In the genomic region with DNA sequence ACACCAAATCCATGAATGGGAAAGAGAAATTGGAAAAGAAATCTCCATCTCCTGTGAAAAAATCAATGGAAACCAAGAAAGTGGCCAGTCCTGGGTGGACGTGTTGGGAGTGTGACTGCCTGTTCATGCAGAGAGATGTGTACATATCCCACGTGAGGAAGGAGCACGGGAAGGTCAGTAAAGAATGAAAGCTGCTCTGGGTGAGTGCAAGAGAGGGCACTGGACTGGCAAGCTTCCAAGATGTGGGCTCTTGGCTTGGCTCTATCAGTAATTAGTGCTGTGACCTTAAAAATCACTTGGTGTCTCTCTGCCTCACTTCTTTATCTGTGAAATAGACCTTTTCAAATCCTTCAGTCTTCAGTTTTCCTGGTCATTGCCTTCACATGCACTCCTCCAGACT, we compare ENCODE assay signal across 12 cellular contexts.
DNase-seq lines count a peak whose midpoint lies in the region; ATAC-seq and TF ChIP-seq lines count a peak whose summit lies in the region.
"Had no signal": no experiment of that assay in that cellular context is flagged by ENCODE, and none has a peak within 500 bp of the region (broad histone marks: within the 10 kb centered on the region; RNA-seq: fewer than 3 reads in every experiment).

No MANE protein-coding gene starts in this region.

- BruUV-seq in Calu3 (replicated peaks; lab: Mats Ljungman, UMichigan), result no TSS peak

- CTCF ChIA-PET in Calu3 (lab: Charles Lee), result interaction anchor here (1.5 kb wide), 2 partner anchors 185 to 190 kb away, joined by 3 read pairs; no protein-coding TSS in a partner anchor

- TF ChIP-seq POLR2A in right lobe of liver (IDR thresholded peaks at IDR 0.05), result no peak

- H3K9me3 Mint-ChIP-seq in Calu3 (ENCODE audit: low read depth, unreplicated experiment), result no peaks in the 10 kb centered on the region
- H3K9me3 Mint-ChIP-seq: activated naive CD4-positive, alpha-beta T cell treated with anti-CD3 and anti-CD28 coated beads, Interleukin-2, amount 50 U/mL, for 72 hours; stimulated activated memory B cell treated with anti-CD40 and anti-IgM and Interleukin-4, amounts not matched to agents 10 μg/mL and 1 μg/mL and 100 μg/mL, for 72 hours had no signal

- H3K9me3 ChIP-seq in WERI-Rb-1 (ENCODE audit: severe bottlenecking), result no peaks in the 10 kb centered on the region
- no peaks in the 10 kb centered on the region for H3K9me3 ChIP-seq in right lobe of liver
- no peaks in the 10 kb centered on the region for H3K9me3 ChIP-seq in MG63

- H3K36me3 ChIP-seq in WERI-Rb-1 (peaks cover 65% of the 10 kb centered on the region), right lobe of liver (no peaks in the 10 kb centered on the region), MG63 (peaks cover 7% of the 10 kb centered on the region)

- ATAC-seq in right lobe of liver, result peak; percentile 83 to 88 (median 88)
- ATAC-seq: activated naive CD4-positive, alpha-beta T cell treated with anti-CD3 and anti-CD28 coated beads, Interleukin-2, amount 50 U/mL, for 72 hours; stimulated activated memory B cell treated with anti-CD40 and anti-IgM and Interleukin-4, amounts not matched to agents 10 μg/mL and 1 μg/mL and 100 μg/mL, for 72 hours had no signal

- peaks cover 0 to 16% (median 3%) of the 10 kb centered on the region in 4 donors for H3K4me1 ChIP-seq in right lobe of liver

- H3K4me3 ChIP-seq in WERI-Rb-1 (ENCODE audit: low read depth, low read length) (no peak overlapping the region), right lobe of liver (no peak overlapping the region), MG63 (no peak overlapping the region)

- peak; percentile 56 for DNase-seq in Calu3
- DNase-seq in NCI-H1417 treated with DMSO at 0.1 percent for 48 hours (lab: John Stamatoyannopoulos, UW), result peak; percentile 38
- peak; percentile 59 for DNase-seq in WERI-Rb-1
- peak; percentile 66 to 77 (median 69) for DNase-seq in right lobe of liver
- DNase-seq in MG63, result no peak
- no peak for DNase-seq in stimulated activated CD8-positive, alpha-beta memory T cell treated with anti-CD3 and anti-CD28 coated beads, Interleukin-4, amount 100 ng/mL, for 48 hours
- DNase-seq in SKM-1 treated with dmso at 0.1 percent for 144 hours (lab: John Stamatoyannopoulos, UW; ENCODE audit: unreplicated experiment), result no peak
- no peak for DNase-seq in hypothalamus (lab: John Stamatoyannopoulos, UW)
- DNase-seq: effector CD4-positive, alpha-beta T cell; hippocampal formation had no signal

- H3K36me3 Mint-ChIP-seq in Calu3 (ENCODE audit: insufficient read depth, unreplicated experiment), result peaks cover 51% of the 10 kb centered on the region
- H3K36me3 Mint-ChIP-seq: activated naive CD4-positive, alpha-beta T cell treated with anti-CD3 and anti-CD28 coated beads, Interleukin-2, amount 50 U/mL, for 72 hours had no signal

- intact Hi-C loops in Calu3 (cut with micrococcal nuclease; ENCODE audit: unreplicated experiment) (loop anchor here (5.0 kb wide), 1 partner anchor 109 kb away; no protein-coding TSS in a partner anchor), right lobe of liver (cut with DNase I) (no loop called here)

- H3K27me3 Mint-ChIP-seq in Calu3 (ENCODE audit: unreplicated experiment), result no peaks in the 10 kb centered on the region
- H3K27me3 Mint-ChIP-seq: stimulated activated memory B cell treated with anti-CD40 and anti-IgM and Interleukin-4, amounts not matched to agents 10 μg/mL and 1 μg/mL and 100 μg/mL, for 72 hours had no signal

- peak overlapping the region; percentile 33 for H3K27ac Mint-ChIP-seq in Calu3 (ENCODE audit: unreplicated experiment)
- H3K27ac Mint-ChIP-seq: activated naive CD4-positive, alpha-beta T cell treated with anti-CD3 and anti-CD28 coated beads, Interleukin-2, amount 50 U/mL, for 72 hours had no signal

- 6% methylated on average over 3 of the region's 3 CpGs for WGBS in right lobe of liver (ENCODE audit: insufficient coverage, low coverage, low lambda C conversion rate, missing lambda C conversion rate)

- peaks cover 37% of the 10 kb centered on the region for H3K4me1 Mint-ChIP-seq in Calu3 (ENCODE audit: low read depth, unreplicated experiment)

- H3K27me3 ChIP-seq in WERI-Rb-1 (ENCODE audit: insufficient read depth, low read depth, severe bottlenecking), result no peaks in the 10 kb centered on the region
- H3K27me3 ChIP-seq in right lobe of liver, result no peaks in the 10 kb centered on the region
- no peaks in the 10 kb centered on the region for H3K27me3 ChIP-seq in MG63

- H3K4me3 Mint-ChIP-seq in Calu3 (ENCODE audit: low read depth, unreplicated experiment), result peak overlapping the region; percentile 44
- H3K4me3 Mint-ChIP-seq: stimulated activated memory B cell treated with anti-CD40 and anti-IgM and Interleukin-4, amounts not matched to agents 10 μg/mL and 1 μg/mL and 100 μg/mL, for 72 hours had no signal

- no peak for TF ChIP-seq CTCF in Calu3 (IDR thresholded peaks at IDR 0.05; ENCODE audit: unreplicated experiment)
- TF ChIP-seq CTCF in WERI-Rb-1 (IDR thresholded peaks at IDR 0.05; ENCODE audit: low read depth, low read length), result no peak
- TF ChIP-seq CTCF in right lobe of liver (IDR thresholded peaks at IDR 0.05), result no peak

- H3K27ac ChIP-seq in WERI-Rb-1, result 0 out of 2 replicates have a peak overlapping the region, but pooled peaks have one; percentile 2
- no peak overlapping the region for H3K27ac ChIP-seq in right lobe of liver

Comparison
In these comparisons a context has a peak if more than half of its experiments do, and no peak if none do; other contexts are left out.
1. DNase-seq: peak in Calu3 (single experiment), NCI-H1417 treated with DMSO at 0.1 percent for 48 hours (single experiment), WERI-Rb-1 (single experiment) and right lobe of liver (3 of 3); none in MG63 (single experiment), stimulated activated CD8-positive, alpha-beta memory T cell treated with anti-CD3 and anti-CD28 coated beads, Interleukin-4, amount 100 ng/mL, for 48 hours (single experiment), SKM-1 treated with dmso at 0.1 percent for 144 hours (single experiment) and hypothalamus (0 of 51).